ENCODE assay signal across 8 cellular contexts in genomic region chr17:1645207-1646171, GRCh38. TPM values are rescaled to one million over a fixed set of nuclear protein-coding genes. Genes with fewer than 3 reads are reported as not detected.
DNase-seq lines count a peak whose midpoint lies in the region; ATAC-seq, FAIRE-seq and TF ChIP-seq lines count a peak whose summit lies in the region.

TSS of gene SCARF1 (minus strand) at chr17:1645732. CDS start at chr17:1645697, 35 bp downstream.

- no peak for FAIRE-seq in D721Med (lab: Jason Lieb, UNC)

- peak within 1 kb of the TSS; percentile 70 for H3K4me3 Mint-ChIP-seq in activated CD4-positive, alpha-beta T cell treated with anti-CD3 and anti-CD28 coated beads for 36 hours

- H3K36me3 Mint-ChIP-seq in activated CD4-positive, alpha-beta T cell treated with anti-CD3 and anti-CD28 coated beads for 36 hours (ENCODE audit: low read depth), result no peaks in the 10 kb centered on the region

- no peak for TF ChIP-seq EP300 in upper lobe of left lung (IDR thresholded peaks at IDR 0.05)

- H3K27me3 Mint-ChIP-seq in activated CD4-positive, alpha-beta T cell treated with anti-CD3 and anti-CD28 coated beads for 36 hours, result no peaks in the 10 kb centered on the region

- no peak within 1 kb of the TSS for H3K27ac Mint-ChIP-seq in activated CD4-positive, alpha-beta T cell treated with anti-CD3 and anti-CD28 coated beads for 36 hours

- H3K27me3 ChIP-seq in colonic mucosa (no peaks in the 10 kb centered on the region), upper lobe of left lung (no peaks in the 10 kb centered on the region)

- TF ChIP-seq CTCF in colonic mucosa (IDR thresholded peaks at IDR 0.05) (no peak), upper lobe of left lung (IDR thresholded peaks at IDR 0.05) (peak in 1 of 6 experiments; percentile 13), D721Med (IDR thresholded peaks at IDR 0.05; ENCODE audit: insufficient read depth, missing control alignments) (no peak)

- H3K9me3 ChIP-seq in colonic mucosa (no peaks in the 10 kb centered on the region), upper lobe of left lung (no peaks in the 10 kb centered on the region)

- no peak for DNase-seq in activated CD4-positive, alpha-beta T cell treated with anti-CD3 and anti-CD28 coated beads for 36 hours
- no peak for DNase-seq in activated CD4-positive, alpha-beta T cell treated with anti-CD3 and anti-CD28 coated beads, Interleukin-2, amount 50 U/mL, for 48 hours
- DNase-seq in colonic mucosa (no peak), mesenteric fat pad (ENCODE audit: low spot score) (no peak), upper lobe of left lung (peak; percentile 73 to 87), HPDE6-E6E7 (ENCODE audit: extremely low spot score) (no peak), D721Med (ENCODE audit: insufficient read length, low spot score) (no peak)

- H3K4me1 ChIP-seq in colonic mucosa, result peaks cover 13% of the 10 kb centered on the region
- peaks cover 61 to 66% (median 65%) of the 10 kb centered on the region in 4 donors for H3K4me1 ChIP-seq in upper lobe of left lung

- ATAC-seq in activated CD4-positive, alpha-beta T cell treated with anti-CD3 and anti-CD28 coated beads for 36 hours, result no peak
- no peak for ATAC-seq in upper lobe of left lung (ENCODE audit: low FRiP score in 2 of 2)
- no peak for ATAC-seq in HG03521 (IDR thresholded peaks at IDR 0.05; ENCODE audit: unreplicated experiment)

- H3K27ac ChIP-seq in colonic mucosa (peak within 1 kb of the TSS; percentile 37), upper lobe of left lung (peak within 1 kb of the TSS; percentile 92 to 99 (median 98))

- CTCF ChIA-PET in activated CD4-positive, alpha-beta T cell treated with anti-CD3 and anti-CD28 coated beads for 36 hours (lab: Charles Lee), result interaction anchor here (0.5 to 1.1 kb wide), 3 partner anchors 23 to 284 kb away, joined by 3 to 4 read pairs (median 3); no protein-coding TSS in a partner anchor

- peaks cover 24% of the 10 kb centered on the region for H3K4me1 Mint-ChIP-seq in activated CD4-positive, alpha-beta T cell treated with anti-CD3 and anti-CD28 coated beads for 36 hours

- POLR2A ChIA-PET in activated CD4-positive, alpha-beta T cell treated with anti-CD3 and anti-CD28 coated beads for 36 hours (lab: Charles Lee), result no interaction called here

- H3K36me3 ChIP-seq in colonic mucosa, result no peaks in the 10 kb centered on the region
- H3K36me3 ChIP-seq in upper lobe of left lung, result peaks cover under 1 to 4% (median 2%) of the 10 kb centered on the region in 4 donors

- H3K4me3 ChIP-seq in colonic mucosa, result peak within 1 kb of the TSS; percentile 15
- peak within 1 kb of the TSS; percentile 47 to 71 (median 60) for H3K4me3 ChIP-seq in upper lobe of left lung

- whole genome bisulfite sequencing in upper lobe of left lung, 2 donors, result 45 to 49% methylated on average over 18 to 25 of the region's 25 CpGs

- peak in 1 of 4 donors; percentile 64 for TF ChIP-seq POLR2A in upper lobe of left lung (IDR thresholded peaks at IDR 0.05)

- intact Hi-C loops in activated CD4-positive, alpha-beta T cell treated with anti-CD3 and anti-CD28 coated beads for 36 hours (cut with DNase I, micrococcal nuclease), result loop anchor here in 1 of 2 experiments (5.0 kb wide), 1 partner anchor 867 kb away; the partner anchor contains the start of gene METTL16
- intact Hi-C loops in colonic mucosa (cut with DNase I), result loop anchor here (5.0 kb wide), 1 partner anchor 378 kb away; no protein-coding TSS in a partner anchor

- peak within 1 kb of the TSS in 1 of 2 donors; percentile 53 for H3K9ac ChIP-seq in colonic mucosa (ENCODE audit: low read depth in 2 of 2, low read length in 2 of 2)

- H3K9me3 Mint-ChIP-seq in activated CD4-positive, alpha-beta T cell treated with anti-CD3 and anti-CD28 coated beads for 36 hours (ENCODE audit: low read depth), result no peaks in the 10 kb centered on the region

RNA-seq across cellular contexts. Expression of gene SCARF1, which starts in this region (rescaled TPM):
- total RNA-seq in activated CD4-positive, alpha-beta T cell treated with anti-CD3 and anti-CD28 coated beads for 36 hours, result 1 to 10 TPM in 1 of 2 experiments, under 1 TPM in 1; 0.98 to 1.2 TPM
- total RNA-seq in colonic mucosa (1 to 10 TPM; 6.3 to 7.7 TPM), mesenteric fat pad (25.7 TPM), upper lobe of left lung (10 to 100 TPM; 22.0 to 93.2 (median 55.5) TPM)

Comparison
In these comparisons a context has a peak if more than half of its experiments do, and no peak if none do; other contexts are left out.
1. DNase-seq: peak in upper lobe of left lung (2 of 2); none in activated CD4-positive, alpha-beta T cell treated with anti-CD3 and anti-CD28 coated beads for 36 hours (single experiment), activated CD4-positive, alpha-beta T cell treated with anti-CD3 and anti-CD28 coated beads, Interleukin-2, amount 50 U/mL, for 48 hours (0 of 2), colonic mucosa (single experiment), mesenteric fat pad (single experiment), HPDE6-E6E7 (single experiment) and D721Med (single experiment).